ENCODE assay signal across 9 cellular contexts in genomic region chr15:59371458-59372351, GRCh38. TPM values are rescaled to one million over a fixed set of nuclear protein-coding genes. Genes with fewer than 3 reads are reported as not detected.
A peak's percentile ranks its signal among the peaks of the same experiment; 100 is the strongest.
DNase-seq lines count a peak whose midpoint lies in the region; ATAC-seq lines count a peak whose summit lies in the region.
"Had no signal": no experiment of that assay in that cellular context is flagged by ENCODE, and none has a peak within 500 bp of the region (broad histone marks: within the 10 kb centered on the region; RNA-seq: fewer than 3 reads in every experiment).

No MANE protein-coding gene starts in this region.

- ATAC-seq in GM18909 (IDR thresholded peaks at IDR 0.05; ENCODE audit: poor library complexity, unreplicated experiment) (peak; percentile 29), HG03521 (IDR thresholded peaks at IDR 0.05; ENCODE audit: unreplicated experiment) (peak; percentile 26)
- ATAC-seq: K562 had no signal

- peak; percentile 76 for DNase-seq in AG20443 (ENCODE audit: low spot score)
- DNase-seq in activated T-cell treated with anti-CD3 and anti-CD28 coated beads, Interleukin-2, amount 50 U/mL, for 1 hour: peak; percentile 25
- DNase-seq in globus pallidus (ENCODE audit: low spot score): peak; percentile 69
- DNase-seq in nucleus accumbens (lab: John Stamatoyannopoulos, UW): peak in 33 of 56 donors; percentile 4 to 70 (median 35)
- no peak for DNase-seq in ureter (ENCODE audit: low spot score)
- no peak for DNase-seq in NCI-H82 (lab: John Stamatoyannopoulos, UW)

RNA-seq across cellular contexts. Expression of gene MYO1E, which starts 1.0 kb away (rescaled TPM):
- 121 TPM for total RNA-seq in ureter

Comparison
In these comparisons a context has a peak if more than half of its experiments do, and no peak if none do; other contexts are left out.
1. DNase-seq: peak in AG20443 (single experiment), activated T-cell treated with anti-CD3 and anti-CD28 coated beads, Interleukin-2, amount 50 U/mL, for 1 hour (single experiment), globus pallidus (single experiment) and nucleus accumbens (33 of 56); none in ureter (single experiment) and NCI-H82 (single experiment).